1 cellular context compared by ENCODE assay signal in the genomic region with DNA sequence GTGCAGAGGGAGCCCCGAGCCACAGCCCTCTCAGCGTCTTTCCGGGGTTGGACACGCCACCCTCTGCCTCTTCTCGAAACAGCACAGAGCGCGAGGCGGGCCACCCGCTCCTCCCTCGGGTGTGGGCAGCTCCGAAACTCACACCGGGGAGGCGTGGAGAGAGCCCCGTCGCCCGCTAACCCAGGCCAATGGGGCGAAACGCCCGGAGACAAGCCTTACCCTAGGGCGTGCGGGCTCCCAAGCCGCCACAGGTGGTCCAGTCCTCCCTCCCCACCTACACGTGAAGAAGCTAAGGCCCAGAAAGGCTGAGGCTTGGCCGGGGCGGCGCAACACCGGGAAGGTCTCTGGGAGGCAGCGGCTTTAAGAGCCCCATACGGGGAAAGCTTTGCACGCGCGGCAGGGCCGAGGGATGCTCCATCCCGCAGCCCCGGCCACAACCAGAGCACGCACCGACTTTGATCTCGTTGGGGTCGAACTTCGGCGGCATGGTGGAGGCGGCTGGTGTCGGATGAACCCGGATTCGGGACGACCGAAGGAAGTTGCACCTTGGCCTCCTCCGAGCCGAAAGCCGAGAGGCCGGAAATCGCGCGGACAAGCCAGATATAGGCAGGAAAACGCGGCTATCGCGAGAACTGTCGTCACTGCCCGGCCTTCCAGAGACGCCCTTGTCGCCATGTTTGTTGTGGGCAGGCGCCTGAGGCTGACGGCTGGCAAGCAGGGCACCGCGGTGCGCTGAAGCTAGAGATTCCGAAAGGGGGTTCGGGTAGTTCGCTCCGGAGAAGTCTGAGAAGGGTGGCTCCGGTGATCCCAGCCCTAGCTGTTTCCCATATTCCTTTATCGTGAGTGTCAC.
A peak's percentile ranks its signal among the peaks of the same experiment; 100 is the strongest.
TF ChIP-seq lines count a peak whose summit lies in the region.

TSS of gene LRSAM1 (plus strand) at position 680 of the 850 bp plus-strand sequence. CDS start 3,018 bp downstream, outside the sequence.
TSS of gene RPL12 (minus strand) at position 576 of the 850 bp plus-strand sequence. CDS start at position 487, 89 bp downstream.

TF ChIP-seq in K562, 482 proteins besides CTCF, POLR2A, EP300 and RAD21 (continued from another document and continues in another):
- TF ChIP-seq TEAD1 (CRISPR knock-in tag; IDR thresholded peaks at IDR 0.05) = peak in 1 of 2 experiments; percentile 74; a peak in 2 of 4 replicates
- TF ChIP-seq, protein P1, sequence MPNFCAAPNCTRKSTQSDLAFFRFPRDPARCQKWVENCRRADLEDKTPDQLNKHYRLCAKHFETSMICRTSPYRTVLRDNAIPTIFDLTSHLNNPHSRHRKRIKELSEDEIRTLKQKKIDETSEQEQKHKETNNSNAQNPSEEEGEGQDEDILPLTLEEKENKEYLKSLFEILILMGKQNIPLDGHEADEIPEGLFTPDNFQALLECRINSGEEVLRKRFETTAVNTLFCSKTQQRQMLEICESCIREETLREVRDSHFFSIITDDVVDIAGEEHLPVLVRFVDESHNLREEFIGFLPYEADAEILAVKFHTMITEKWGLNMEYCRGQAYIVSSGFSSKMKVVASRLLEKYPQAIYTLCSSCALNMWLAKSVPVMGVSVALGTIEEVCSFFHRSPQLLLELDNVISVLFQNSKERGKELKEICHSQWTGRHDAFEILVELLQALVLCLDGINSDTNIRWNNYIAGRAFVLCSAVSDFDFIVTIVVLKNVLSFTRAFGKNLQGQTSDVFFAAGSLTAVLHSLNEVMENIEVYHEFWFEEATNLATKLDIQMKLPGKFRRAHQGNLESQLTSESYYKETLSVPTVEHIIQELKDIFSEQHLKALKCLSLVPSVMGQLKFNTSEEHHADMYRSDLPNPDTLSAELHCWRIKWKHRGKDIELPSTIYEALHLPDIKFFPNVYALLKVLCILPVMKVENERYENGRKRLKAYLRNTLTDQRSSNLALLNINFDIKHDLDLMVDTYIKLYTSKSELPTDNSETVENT (CRISPR knock-in tag; IDR thresholded peaks at IDR 0.05) = peak; percentile 93
- peak; percentile 94 for TF ChIP-seq ETV5 (CRISPR knock-in tag; IDR thresholded peaks at IDR 0.05; ENCODE audit: low read depth)
- TF ChIP-seq TCF7L2 (IDR thresholded peaks at IDR 0.05; ENCODE audit: low read depth, low read length) = 0 out of 2 replicates have a peak, but pooled peaks have one; percentile 18
- TF ChIP-seq JUND (IDR thresholded peaks at IDR 0.05; ENCODE audit: borderline replicate concordance, low read depth, low read length) = peak; percentile 66
- TF ChIP-seq JUND (tag; IDR thresholded peaks at IDR 0.05; ENCODE audit: borderline replicate concordance, low read depth, low read length) = no peak; the same call in 1 of the 3 replicates
- peak; percentile 11 to 22 for TF ChIP-seq E2F6 (IDR thresholded peaks at IDR 0.05; ENCODE audit: borderline replicate concordance in 1 of 2, extremely low read depth in 1 of 2, insufficient read depth in 1 of 2, insufficient read length in 1 of 2, low read depth in 1 of 2, low read length in 1 of 2, poor library complexity in 1 of 2, severe bottlenecking in 1 of 2)
- no peak for TF ChIP-seq TARDBP (IDR thresholded peaks at IDR 0.05)
- peak; percentile 64 for TF ChIP-seq NKRF (IDR thresholded peaks at IDR 0.05; ENCODE audit: borderline replicate concordance)
- TF ChIP-seq ZNF583 (CRISPR knock-in tag; IDR thresholded peaks at IDR 0.05) = no peak
- TF ChIP-seq SUPT5H (IDR thresholded peaks at IDR 0.05) = peak; percentile 100
- TF ChIP-seq, protein P2, sequence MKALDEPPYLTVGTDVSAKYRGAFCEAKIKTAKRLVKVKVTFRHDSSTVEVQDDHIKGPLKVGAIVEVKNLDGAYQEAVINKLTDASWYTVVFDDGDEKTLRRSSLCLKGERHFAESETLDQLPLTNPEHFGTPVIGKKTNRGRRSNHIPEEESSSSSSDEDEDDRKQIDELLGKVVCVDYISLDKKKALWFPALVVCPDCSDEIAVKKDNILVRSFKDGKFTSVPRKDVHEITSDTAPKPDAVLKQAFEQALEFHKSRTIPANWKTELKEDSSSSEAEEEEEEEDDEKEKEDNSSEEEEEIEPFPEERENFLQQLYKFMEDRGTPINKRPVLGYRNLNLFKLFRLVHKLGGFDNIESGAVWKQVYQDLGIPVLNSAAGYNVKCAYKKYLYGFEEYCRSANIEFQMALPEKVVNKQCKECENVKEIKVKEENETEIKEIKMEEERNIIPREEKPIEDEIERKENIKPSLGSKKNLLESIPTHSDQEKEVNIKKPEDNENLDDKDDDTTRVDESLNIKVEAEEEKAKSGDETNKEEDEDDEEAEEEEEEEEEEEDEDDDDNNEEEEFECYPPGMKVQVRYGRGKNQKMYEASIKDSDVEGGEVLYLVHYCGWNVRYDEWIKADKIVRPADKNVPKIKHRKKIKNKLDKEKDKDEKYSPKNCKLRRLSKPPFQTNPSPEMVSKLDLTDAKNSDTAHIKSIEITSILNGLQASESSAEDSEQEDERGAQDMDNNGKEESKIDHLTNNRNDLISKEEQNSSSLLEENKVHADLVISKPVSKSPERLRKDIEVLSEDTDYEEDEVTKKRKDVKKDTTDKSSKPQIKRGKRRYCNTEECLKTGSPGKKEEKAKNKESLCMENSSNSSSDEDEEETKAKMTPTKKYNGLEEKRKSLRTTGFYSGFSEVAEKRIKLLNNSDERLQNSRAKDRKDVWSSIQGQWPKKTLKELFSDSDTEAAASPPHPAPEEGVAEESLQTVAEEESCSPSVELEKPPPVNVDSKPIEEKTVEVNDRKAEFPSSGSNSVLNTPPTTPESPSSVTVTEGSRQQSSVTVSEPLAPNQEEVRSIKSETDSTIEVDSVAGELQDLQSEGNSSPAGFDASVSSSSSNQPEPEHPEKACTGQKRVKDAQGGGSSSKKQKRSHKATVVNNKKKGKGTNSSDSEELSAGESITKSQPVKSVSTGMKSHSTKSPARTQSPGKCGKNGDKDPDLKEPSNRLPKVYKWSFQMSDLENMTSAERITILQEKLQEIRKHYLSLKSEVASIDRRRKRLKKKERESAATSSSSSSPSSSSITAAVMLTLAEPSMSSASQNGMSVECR (CRISPR knock-in tag; IDR thresholded peaks at IDR 0.05) = peak; percentile 95
- TF ChIP-seq KDM5B (IDR thresholded peaks at IDR 0.05; ENCODE audit: insufficient replicate concordance, low read depth, low read length) = peak; percentile 100
- TF ChIP-seq ZNF668 (CRISPR knock-in tag; IDR thresholded peaks at IDR 0.05) = no peak
- no peak for TF ChIP-seq GABPB2 (CRISPR knock-in tag; conservative IDR thresholded peaks at IDR 0.05)
- TF ChIP-seq ESRRA (IDR thresholded peaks at IDR 0.05; ENCODE audit: borderline replicate concordance, low read depth) = peak; percentile 27; the same call in 1 of the 2 replicates
- TF ChIP-seq TCF7 (IDR thresholded peaks at IDR 0.05; ENCODE audit: borderline replicate concordance) = peak; percentile 3; the same call in 1 of the 2 replicates
- TF ChIP-seq, protein P3, sequence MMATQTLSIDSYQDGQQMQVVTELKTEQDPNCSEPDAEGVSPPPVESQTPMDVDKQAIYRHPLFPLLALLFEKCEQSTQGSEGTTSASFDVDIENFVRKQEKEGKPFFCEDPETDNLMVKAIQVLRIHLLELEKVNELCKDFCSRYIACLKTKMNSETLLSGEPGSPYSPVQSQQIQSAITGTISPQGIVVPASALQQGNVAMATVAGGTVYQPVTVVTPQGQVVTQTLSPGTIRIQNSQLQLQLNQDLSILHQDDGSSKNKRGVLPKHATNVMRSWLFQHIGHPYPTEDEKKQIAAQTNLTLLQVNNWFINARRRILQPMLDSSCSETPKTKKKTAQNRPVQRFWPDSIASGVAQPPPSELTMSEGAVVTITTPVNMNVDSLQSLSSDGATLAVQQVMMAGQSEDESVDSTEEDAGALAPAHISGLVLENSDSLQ (IDR thresholded peaks at IDR 0.05) = peak; percentile 41; the same call in 1 of the 2 replicates
- TF ChIP-seq SNAPC5 (CRISPR knock-in tag; IDR thresholded peaks at IDR 0.05) = no peak
- TF ChIP-seq ZHX1 (conservative IDR thresholded peaks at IDR 0.05; ENCODE audit: low read length) = peak; percentile 99
- TF ChIP-seq MNT (conservative IDR thresholded peaks at IDR 0.05) = peak; percentile 62 to 66; a peak in 3 of 4 replicates
- peak; percentile 66; the same call in 1 of the 2 replicates for TF ChIP-seq DIDO1 (tag; IDR thresholded peaks at IDR 0.05; ENCODE audit: low read depth)
- TF ChIP-seq CHCHD3 (CRISPR knock-in tag; IDR thresholded peaks at IDR 0.05) = 0 out of 2 replicates have a peak, but pooled peaks have one; percentile 77
- TF ChIP-seq FOXA1 (IDR thresholded peaks at IDR 0.05; ENCODE audit: borderline replicate concordance) = no peak
- no peak for TF ChIP-seq SMARCA4 (IDR thresholded peaks at IDR 0.05)
- no peak for TF ChIP-seq L3MBTL2 (IDR thresholded peaks at IDR 0.05)
- TF ChIP-seq ZNF384 (IDR thresholded peaks at IDR 0.05; ENCODE audit: low read depth, low read length) = no peak
- no peak for TF ChIP-seq ZNF184 (CRISPR knock-in tag; IDR thresholded peaks at IDR 0.05)
- 0 out of 2 replicates have a peak, but pooled peaks have one; percentile 8 for TF ChIP-seq ZBTB26 (CRISPR knock-in tag; IDR thresholded peaks at IDR 0.05)
- peak; percentile 93 for TF ChIP-seq SMAD1 (IDR thresholded peaks at IDR 0.05; ENCODE audit: low read depth, low read length, partially characterized antibody)
- TF ChIP-seq, protein P4, sequence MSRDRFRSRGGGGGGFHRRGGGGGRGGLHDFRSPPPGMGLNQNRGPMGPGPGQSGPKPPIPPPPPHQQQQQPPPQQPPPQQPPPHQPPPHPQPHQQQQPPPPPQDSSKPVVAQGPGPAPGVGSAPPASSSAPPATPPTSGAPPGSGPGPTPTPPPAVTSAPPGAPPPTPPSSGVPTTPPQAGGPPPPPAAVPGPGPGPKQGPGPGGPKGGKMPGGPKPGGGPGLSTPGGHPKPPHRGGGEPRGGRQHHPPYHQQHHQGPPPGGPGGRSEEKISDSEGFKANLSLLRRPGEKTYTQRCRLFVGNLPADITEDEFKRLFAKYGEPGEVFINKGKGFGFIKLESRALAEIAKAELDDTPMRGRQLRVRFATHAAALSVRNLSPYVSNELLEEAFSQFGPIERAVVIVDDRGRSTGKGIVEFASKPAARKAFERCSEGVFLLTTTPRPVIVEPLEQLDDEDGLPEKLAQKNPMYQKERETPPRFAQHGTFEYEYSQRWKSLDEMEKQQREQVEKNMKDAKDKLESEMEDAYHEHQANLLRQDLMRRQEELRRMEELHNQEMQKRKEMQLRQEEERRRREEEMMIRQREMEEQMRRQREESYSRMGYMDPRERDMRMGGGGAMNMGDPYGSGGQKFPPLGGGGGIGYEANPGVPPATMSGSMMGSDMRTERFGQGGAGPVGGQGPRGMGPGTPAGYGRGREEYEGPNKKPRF (IDR thresholded peaks at IDR 0.05; ENCODE audit: low read depth, low read length) = no peak
- TF ChIP-seq ZSCAN32 (CRISPR knock-in tag; IDR thresholded peaks at IDR 0.05) = no peak
- no peak for TF ChIP-seq HIVEP1 (CRISPR knock-in tag; IDR thresholded peaks at IDR 0.05)
